ENCODE assay signal across 11 cellular contexts in the genomic region with DNA sequence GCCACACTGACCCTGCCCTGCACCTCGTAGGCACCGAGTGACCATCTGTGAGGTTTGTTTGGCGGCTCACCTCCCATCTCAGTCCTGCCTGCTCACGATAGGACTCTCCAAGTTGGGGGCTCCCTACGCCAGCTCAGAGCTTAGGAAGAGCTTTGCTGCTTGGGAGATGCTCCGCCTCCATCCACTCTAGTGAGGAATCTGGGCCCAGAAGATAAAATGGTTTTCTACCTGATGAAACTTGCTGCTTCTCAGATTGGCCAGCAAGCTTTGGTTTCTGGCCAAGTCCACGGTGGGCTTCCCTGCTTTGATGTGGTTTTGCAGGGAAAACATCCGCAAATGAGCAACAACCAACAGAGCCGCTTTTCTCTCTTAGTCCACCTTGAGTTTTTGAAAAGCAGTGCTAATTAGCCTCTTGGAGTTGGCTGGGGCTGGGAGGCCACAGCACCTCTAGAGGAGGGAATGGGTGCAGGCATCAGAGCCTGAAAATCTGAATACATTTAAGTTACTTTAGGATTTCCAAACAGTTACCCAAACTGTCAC. TPM values are rescaled to one million over a fixed set of nuclear protein-coding genes. Genes with fewer than 3 reads are reported as not detected.
DNase-seq lines count a peak whose midpoint lies in the region; ATAC-seq and TF ChIP-seq lines count a peak whose summit lies in the region.
"Had no signal": no experiment of that assay in that cellular context is flagged by ENCODE, and none has a peak within 500 bp of the region (broad histone marks: within the 10 kb centered on the region; RNA-seq: fewer than 3 reads in every experiment).

No MANE protein-coding gene starts in this region.

- no peaks in the 10 kb centered on the region for H3K9me3 Mint-ChIP-seq in activated CD4-positive, alpha-beta T cell treated with anti-CD3 and anti-CD28 coated beads for 36 hours (ENCODE audit: low read depth)

- H3K4me1 ChIP-seq in left ventricle myocardium inferior = no peaks in the 10 kb centered on the region
- no peaks in the 10 kb centered on the region for H3K4me1 ChIP-seq in right atrium auricular region
- H3K4me1 ChIP-seq in colonic mucosa = no peaks in the 10 kb centered on the region

- peak; percentile 58 for TF ChIP-seq CTCF in left ventricle myocardium inferior (IDR thresholded peaks at IDR 0.05; ENCODE audit: borderline replicate concordance)
- peak in 1 of 2 donors; percentile 46 for TF ChIP-seq CTCF in right atrium auricular region (IDR thresholded peaks at IDR 0.05)
- TF ChIP-seq CTCF in foreskin fibroblast (IDR thresholded peaks at IDR 0.05; ENCODE audit: low read depth, low read length) = peak; percentile 58
- no peak for TF ChIP-seq CTCF in colonic mucosa (IDR thresholded peaks at IDR 0.05)

- H3K36me3 ChIP-seq in left ventricle myocardium inferior = no peaks in the 10 kb centered on the region
- no peaks in the 10 kb centered on the region for H3K36me3 ChIP-seq in right atrium auricular region
- no peaks in the 10 kb centered on the region for H3K36me3 ChIP-seq in colonic mucosa

- H3K36me3 Mint-ChIP-seq in activated CD4-positive, alpha-beta T cell treated with anti-CD3 and anti-CD28 coated beads for 36 hours (ENCODE audit: low read depth) = no peaks in the 10 kb centered on the region

- no peaks in the 10 kb centered on the region for H3K9me3 ChIP-seq in left ventricle myocardium inferior (replicated peaks)
- H3K9me3 ChIP-seq in right atrium auricular region = no peaks in the 10 kb centered on the region
- H3K9me3 ChIP-seq in colonic mucosa = no peaks in the 10 kb centered on the region

- H3K27me3 ChIP-seq in left ventricle myocardium inferior (ENCODE audit: low read depth) (peaks cover 10% of the 10 kb centered on the region), right atrium auricular region (no peaks in the 10 kb centered on the region), colonic mucosa (no peaks in the 10 kb centered on the region)

- DNase-seq in left ventricle myocardium inferior (no peak), right atrium auricular region (ENCODE audit: low spot score) (no peak), RKO (ENCODE audit: low spot score) (peak; percentile 54), foreskin fibroblast (peak; percentile 3 to 30), hepatic stellate cell (ENCODE audit: low spot score) (no peak), colonic mucosa (no peak)
- DNase-seq in stimulated activated CD4-positive, alpha-beta T cell treated with anti-CD3 and anti-CD28 coated beads, Interleukin-12 subunit alpha, Interleukin-12 subunit beta, amount 100 ng/mL, for 4 hours = no peak
- DNase-seq in activated CD4-positive, alpha-beta T cell treated with anti-CD3 and anti-CD28 coated beads for 36 hours = no peak
- DNase-seq: DMS79, NCI-H2171, small intestine had no signal

- H3K4me1 Mint-ChIP-seq in activated CD4-positive, alpha-beta T cell treated with anti-CD3 and anti-CD28 coated beads for 36 hours = no peaks in the 10 kb centered on the region

- intact Hi-C loops in left ventricle myocardium inferior (cut with micrococcal nuclease) (no loop called here), colonic mucosa (cut with DNase I) (no loop called here)
- intact Hi-C loops in activated CD4-positive, alpha-beta T cell treated with anti-CD3 and anti-CD28 coated beads for 36 hours (cut with DNase I, micrococcal nuclease) = no loop called here

- CTCF ChIA-PET in activated CD4-positive, alpha-beta T cell treated with anti-CD3 and anti-CD28 coated beads for 36 hours (lab: Charles Lee) = no interaction called here

- no peak overlapping the region for H3K27ac Mint-ChIP-seq in activated CD4-positive, alpha-beta T cell treated with anti-CD3 and anti-CD28 coated beads for 36 hours

- no peak overlapping the region for H3K27ac ChIP-seq in left ventricle myocardium inferior (replicated peaks)
- no peak overlapping the region for H3K27ac ChIP-seq in right atrium auricular region
- no peak overlapping the region for H3K27ac ChIP-seq in colonic mucosa

- H3K4me3 ChIP-seq in left ventricle myocardium inferior (no peak overlapping the region), right atrium auricular region (no peak overlapping the region), foreskin fibroblast (ENCODE audit: low read depth in 1 of 2, low read length in 2 of 2) (no peak overlapping the region), colonic mucosa (no peak overlapping the region)

- H3K27me3 Mint-ChIP-seq in activated CD4-positive, alpha-beta T cell treated with anti-CD3 and anti-CD28 coated beads for 36 hours = peaks cover 18% of the 10 kb centered on the region

- no peak overlapping the region for H3K9ac ChIP-seq in colonic mucosa (ENCODE audit: low read depth in 2 of 2, low read length in 2 of 2)

- POLR2A ChIA-PET in activated CD4-positive, alpha-beta T cell treated with anti-CD3 and anti-CD28 coated beads for 36 hours (lab: Charles Lee) = no interaction called here

- ATAC-seq in activated CD4-positive, alpha-beta T cell treated with anti-CD3 and anti-CD28 coated beads for 36 hours = no peak

- no peak overlapping the region for H3K4me3 Mint-ChIP-seq in activated CD4-positive, alpha-beta T cell treated with anti-CD3 and anti-CD28 coated beads for 36 hours

RNA-seq across cellular contexts. Expression of a gene that starts 42.2 kb away (rescaled TPM):
- 36.4 TPM for total RNA-seq in left ventricle myocardium inferior
- 10 to 100 TPM; 21.2 to 34.3 TPM for total RNA-seq in right atrium auricular region
- total RNA-seq in activated CD4-positive, alpha-beta T cell treated with anti-CD3 and anti-CD28 coated beads for 36 hours = under 1 TPM; 0.26 to 0.71 TPM
- total RNA-seq in colonic mucosa = 10 to 100 TPM; 17.5 to 23.3 TPM

Comparison
In these comparisons a context has a peak if more than half of its experiments do, and no peak if none do; other contexts are left out.
1. DNase-seq: peak in RKO (single experiment) and foreskin fibroblast (2 of 2); none in left ventricle myocardium inferior (single experiment), right atrium auricular region (single experiment), hepatic stellate cell (single experiment), stimulated activated CD4-positive, alpha-beta T cell treated with anti-CD3 and anti-CD28 coated beads, Interleukin-12 subunit alpha, Interleukin-12 subunit beta, amount 100 ng/mL, for 4 hours (single experiment), activated CD4-positive, alpha-beta T cell treated with anti-CD3 and anti-CD28 coated beads for 36 hours (single experiment) and colonic mucosa (single experiment).
2. RNA of a gene that starts 42.2 kb away (total RNA-seq): 36.4 TPM in left ventricle myocardium inferior (single experiment), 21.2 to 34.3 TPM in right atrium auricular region and 17.5 to 23.3 TPM in colonic mucosa; 0.26 to 0.71 TPM in activated CD4-positive, alpha-beta T cell treated with anti-CD3 and anti-CD28 coated beads for 36 hours; every median in the first group is over 10 times any median in the second.